In the genomic region with DNA sequence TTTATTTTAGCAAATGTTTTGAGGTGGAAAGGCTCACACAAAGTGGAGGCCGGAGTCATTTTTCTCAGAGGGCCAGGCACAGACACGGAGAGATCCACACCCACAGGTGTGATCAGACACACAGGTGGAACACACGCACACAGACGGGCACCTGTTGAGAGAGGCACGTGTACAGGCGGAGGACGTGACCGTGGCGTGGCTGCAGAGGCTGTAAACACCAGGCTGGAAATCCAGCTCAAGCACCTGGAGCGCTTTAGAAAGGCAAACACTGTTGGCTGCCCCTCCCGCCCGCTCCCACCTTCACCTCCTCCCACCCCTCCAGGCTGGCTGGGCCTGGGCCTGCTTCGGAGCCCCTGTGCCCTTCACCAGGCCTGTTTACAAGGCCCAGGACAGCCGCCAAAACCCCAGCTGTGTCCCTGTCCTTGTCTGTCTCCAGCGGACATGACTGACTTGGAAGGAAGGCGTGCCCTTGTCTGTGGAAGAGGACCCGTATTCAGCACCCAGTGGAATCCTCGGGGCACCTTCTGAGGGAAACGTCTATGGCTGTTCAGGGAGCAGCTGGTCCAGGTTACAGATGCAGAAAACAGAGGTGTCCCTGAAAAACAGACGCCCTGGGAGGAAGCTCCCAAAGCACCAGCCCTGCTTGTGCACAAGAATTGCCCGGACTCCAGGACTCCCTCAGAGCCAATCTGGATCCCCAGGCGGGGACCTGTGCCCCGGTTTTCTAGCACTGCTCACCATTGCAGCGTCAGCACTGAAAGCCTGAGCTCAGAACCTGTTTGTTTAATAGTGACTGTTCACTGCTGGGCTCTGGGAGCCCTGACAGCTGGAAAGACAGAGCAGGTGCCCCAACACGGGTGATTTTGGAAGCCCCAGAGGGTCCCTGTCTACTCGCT, we compare ENCODE assay signal across 1 cellular context.
A peak's percentile ranks its signal among the peaks of the same experiment; 100 is the strongest.
TF ChIP-seq lines count a peak whose summit lies in the region.

No MANE protein-coding gene starts in this region.

TF ChIP-seq in HepG2, 621 proteins besides CTCF, POLR2A, EP300 and RAD21 (continued from another document and continues in another):
- TF ChIP-seq TMF1 (CRISPR knock-in tag; IDR thresholded peaks at IDR 0.05; ENCODE audit: low read depth) (no peak), ZNF570 (CRISPR knock-in tag; IDR thresholded peaks at IDR 0.05; ENCODE audit: borderline replicate concordance) (no peak), PRMT3 (CRISPR knock-in tag; IDR thresholded peaks at IDR 0.05; ENCODE audit: borderline replicate concordance, low read depth) (no peak), MYC (CRISPR knock-in tag; IDR thresholded peaks at IDR 0.05; ENCODE audit: borderline replicate concordance) (peak; percentile 78), ZNF484 (CRISPR knock-in tag; IDR thresholded peaks at IDR 0.05; ENCODE audit: borderline replicate concordance, low read depth) (0 out of 2 replicates have a peak, but pooled peaks have one; percentile 43), ZMYM2 (CRISPR knock-in tag; IDR thresholded peaks at IDR 0.05) (no peak), SCMH1 (CRISPR knock-in tag; IDR thresholded peaks at IDR 0.05; ENCODE audit: borderline replicate concordance) (no peak), SNAI1 (CRISPR knock-in tag; IDR thresholded peaks at IDR 0.05; ENCODE audit: borderline replicate concordance) (peak; percentile 6; the same call in 1 of the 2 replicates), ZNF891 (CRISPR knock-in tag; IDR thresholded peaks at IDR 0.05) (no peak), ZNF556 (CRISPR knock-in tag; IDR thresholded peaks at IDR 0.05; ENCODE audit: borderline replicate concordance) (0 out of 2 replicates have a peak, but pooled peaks have one; percentile 11), ZNF44 (CRISPR knock-in tag; IDR thresholded peaks at IDR 0.05) (no peak; the same call in 1 of the 2 replicates), KLF9 (CRISPR knock-in tag; IDR thresholded peaks at IDR 0.05; ENCODE audit: low read depth) (no peak), SALL1 (CRISPR knock-in tag; IDR thresholded peaks at IDR 0.05) (peak; percentile 71), ZNF3 (CRISPR knock-in tag; IDR thresholded peaks at IDR 0.05) (no peak), MED13 (CRISPR knock-in tag; IDR thresholded peaks at IDR 0.05) (no peak; the same call in 1 of the 2 replicates), CAMTA2 (CRISPR knock-in tag; IDR thresholded peaks at IDR 0.05; ENCODE audit: borderline replicate concordance) (no peak), ZMYM3 (CRISPR knock-in tag; IDR thresholded peaks at IDR 0.05) (peak; percentile 68), SMC3 (IDR thresholded peaks at IDR 0.05; ENCODE audit: low read length) (no peak), ZBTB7A (CRISPR knock-in tag; IDR thresholded peaks at IDR 0.05) (no peak; the same call in 1 of the 2 replicates), ZNF780A (CRISPR knock-in tag; IDR thresholded peaks at IDR 0.05) (no peak), SMAD3 (CRISPR knock-in tag; IDR thresholded peaks at IDR 0.05) (no peak), MLLT10 (CRISPR knock-in tag; IDR thresholded peaks at IDR 0.05) (no peak), U2AF2 (IDR thresholded peaks at IDR 0.05; ENCODE audit: low read depth, low read length) (no peak), TBP (CRISPR knock-in tag; IDR thresholded peaks at IDR 0.05) (no peak; the same call in 1 of the 2 replicates), ZNF605 (CRISPR knock-in tag; IDR thresholded peaks at IDR 0.05) (peak; percentile 19; the same call in 1 of the 2 replicates), ZC3H13 (CRISPR knock-in tag; IDR thresholded peaks at IDR 0.05) (peak; percentile 58; the same call in 1 of the 2 replicates), NPAS2 (CRISPR knock-in tag; IDR thresholded peaks at IDR 0.05; ENCODE audit: borderline replicate concordance) (no peak), MEF2D (CRISPR knock-in tag; IDR thresholded peaks at IDR 0.05) (no peak)
- TF ChIP-seq, protein P1, sequence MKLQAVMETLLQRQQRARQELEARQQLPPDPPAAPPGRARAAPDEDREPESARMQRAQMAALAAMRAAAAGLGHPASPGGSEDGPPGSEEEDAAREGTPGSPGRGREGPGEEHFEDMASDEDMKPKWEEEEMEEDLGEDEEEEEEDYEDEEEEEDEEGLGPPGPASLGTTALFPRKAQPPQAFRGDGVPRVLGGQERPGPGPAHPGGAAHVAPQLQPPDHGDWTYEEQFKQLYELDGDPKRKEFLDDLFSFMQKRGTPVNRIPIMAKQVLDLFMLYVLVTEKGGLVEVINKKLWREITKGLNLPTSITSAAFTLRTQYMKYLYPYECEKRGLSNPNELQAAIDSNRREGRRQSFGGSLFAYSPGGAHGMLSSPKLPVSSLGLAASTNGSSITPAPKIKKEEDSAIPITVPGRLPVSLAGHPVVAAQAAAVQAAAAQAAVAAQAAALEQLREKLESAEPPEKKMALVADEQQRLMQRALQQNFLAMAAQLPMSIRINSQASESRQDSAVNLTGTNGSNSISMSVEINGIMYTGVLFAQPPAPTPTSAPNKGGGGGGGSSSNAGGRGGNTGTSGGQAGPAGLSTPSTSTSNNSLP (IDR thresholded peaks at IDR 0.05; ENCODE audit: low read depth, low read length), result no peak
- TF ChIP-seq, protein P2, sequence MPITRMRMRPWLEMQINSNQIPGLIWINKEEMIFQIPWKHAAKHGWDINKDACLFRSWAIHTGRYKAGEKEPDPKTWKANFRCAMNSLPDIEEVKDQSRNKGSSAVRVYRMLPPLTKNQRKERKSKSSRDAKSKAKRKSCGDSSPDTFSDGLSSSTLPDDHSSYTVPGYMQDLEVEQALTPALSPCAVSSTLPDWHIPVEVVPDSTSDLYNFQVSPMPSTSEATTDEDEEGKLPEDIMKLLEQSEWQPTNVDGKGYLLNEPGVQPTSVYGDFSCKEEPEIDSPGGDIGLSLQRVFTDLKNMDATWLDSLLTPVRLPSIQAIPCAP (CRISPR knock-in tag; IDR thresholded peaks at IDR 0.05; ENCODE audit: low read depth), result no peak
- TF ChIP-seq, protein P3, sequence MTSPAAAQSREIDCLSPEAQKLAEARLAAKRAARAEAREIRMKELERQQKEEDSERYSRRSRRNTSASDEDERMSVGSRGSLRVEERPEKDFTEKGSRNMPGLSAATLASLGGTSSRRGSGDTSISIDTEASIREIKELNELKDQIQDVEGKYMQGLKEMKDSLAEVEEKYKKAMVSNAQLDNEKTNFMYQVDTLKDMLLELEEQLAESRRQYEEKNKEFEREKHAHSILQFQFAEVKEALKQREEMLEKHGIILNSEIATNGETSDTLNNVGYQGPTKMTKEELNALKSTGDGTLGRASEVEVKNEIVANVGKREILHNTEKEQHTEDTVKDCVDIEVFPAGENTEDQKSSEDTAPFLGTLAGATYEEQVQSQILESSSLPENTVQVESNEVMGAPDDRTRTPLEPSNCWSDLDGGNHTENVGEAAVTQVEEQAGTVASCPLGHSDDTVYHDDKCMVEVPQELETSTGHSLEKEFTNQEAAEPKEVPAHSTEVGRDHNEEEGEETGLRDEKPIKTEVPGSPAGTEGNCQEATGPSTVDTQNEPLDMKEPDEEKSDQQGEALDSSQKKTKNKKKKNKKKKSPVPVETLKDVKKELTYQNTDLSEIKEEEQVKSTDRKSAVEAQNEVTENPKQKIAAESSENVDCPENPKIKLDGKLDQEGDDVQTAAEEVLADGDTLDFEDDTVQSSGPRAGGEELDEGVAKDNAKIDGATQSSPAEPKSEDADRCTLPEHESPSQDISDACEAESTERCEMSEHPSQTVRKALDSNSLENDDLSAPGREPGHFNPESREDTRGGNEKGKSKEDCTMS (CRISPR knock-in tag; conservative IDR thresholded peaks at IDR 0.05), result no peak
- TF ChIP-seq, protein P4, sequence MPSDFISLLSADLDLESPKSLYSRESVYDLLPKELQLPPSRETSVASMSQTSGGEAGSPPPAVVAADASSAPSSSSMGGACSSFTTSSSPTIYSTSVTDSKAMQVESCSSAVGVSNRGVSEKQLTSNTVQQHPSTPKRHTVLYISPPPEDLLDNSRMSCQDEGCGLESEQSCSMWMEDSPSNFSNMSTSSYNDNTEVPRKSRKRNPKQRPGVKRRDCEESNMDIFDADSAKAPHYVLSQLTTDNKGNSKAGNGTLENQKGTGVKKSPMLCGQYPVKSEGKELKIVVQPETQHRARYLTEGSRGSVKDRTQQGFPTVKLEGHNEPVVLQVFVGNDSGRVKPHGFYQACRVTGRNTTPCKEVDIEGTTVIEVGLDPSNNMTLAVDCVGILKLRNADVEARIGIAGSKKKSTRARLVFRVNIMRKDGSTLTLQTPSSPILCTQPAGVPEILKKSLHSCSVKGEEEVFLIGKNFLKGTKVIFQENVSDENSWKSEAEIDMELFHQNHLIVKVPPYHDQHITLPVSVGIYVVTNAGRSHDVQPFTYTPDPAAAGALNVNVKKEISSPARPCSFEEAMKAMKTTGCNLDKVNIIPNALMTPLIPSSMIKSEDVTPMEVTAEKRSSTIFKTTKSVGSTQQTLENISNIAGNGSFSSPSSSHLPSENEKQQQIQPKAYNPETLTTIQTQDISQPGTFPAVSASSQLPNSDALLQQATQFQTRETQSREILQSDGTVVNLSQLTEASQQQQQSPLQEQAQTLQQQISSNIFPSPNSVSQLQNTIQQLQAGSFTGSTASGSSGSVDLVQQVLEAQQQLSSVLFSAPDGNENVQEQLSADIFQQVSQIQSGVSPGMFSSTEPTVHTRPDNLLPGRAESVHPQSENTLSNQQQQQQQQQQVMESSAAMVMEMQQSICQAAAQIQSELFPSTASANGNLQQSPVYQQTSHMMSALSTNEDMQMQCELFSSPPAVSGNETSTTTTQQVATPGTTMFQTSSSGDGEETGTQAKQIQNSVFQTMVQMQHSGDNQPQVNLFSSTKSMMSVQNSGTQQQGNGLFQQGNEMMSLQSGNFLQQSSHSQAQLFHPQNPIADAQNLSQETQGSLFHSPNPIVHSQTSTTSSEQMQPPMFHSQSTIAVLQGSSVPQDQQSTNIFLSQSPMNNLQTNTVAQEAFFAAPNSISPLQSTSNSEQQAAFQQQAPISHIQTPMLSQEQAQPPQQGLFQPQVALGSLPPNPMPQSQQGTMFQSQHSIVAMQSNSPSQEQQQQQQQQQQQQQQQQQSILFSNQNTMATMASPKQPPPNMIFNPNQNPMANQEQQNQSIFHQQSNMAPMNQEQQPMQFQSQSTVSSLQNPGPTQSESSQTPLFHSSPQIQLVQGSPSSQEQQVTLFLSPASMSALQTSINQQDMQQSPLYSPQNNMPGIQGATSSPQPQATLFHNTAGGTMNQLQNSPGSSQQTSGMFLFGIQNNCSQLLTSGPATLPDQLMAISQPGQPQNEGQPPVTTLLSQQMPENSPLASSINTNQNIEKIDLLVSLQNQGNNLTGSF (CRISPR knock-in tag; IDR thresholded peaks at IDR 0.05), result no peak
- TF ChIP-seq, protein P5, sequence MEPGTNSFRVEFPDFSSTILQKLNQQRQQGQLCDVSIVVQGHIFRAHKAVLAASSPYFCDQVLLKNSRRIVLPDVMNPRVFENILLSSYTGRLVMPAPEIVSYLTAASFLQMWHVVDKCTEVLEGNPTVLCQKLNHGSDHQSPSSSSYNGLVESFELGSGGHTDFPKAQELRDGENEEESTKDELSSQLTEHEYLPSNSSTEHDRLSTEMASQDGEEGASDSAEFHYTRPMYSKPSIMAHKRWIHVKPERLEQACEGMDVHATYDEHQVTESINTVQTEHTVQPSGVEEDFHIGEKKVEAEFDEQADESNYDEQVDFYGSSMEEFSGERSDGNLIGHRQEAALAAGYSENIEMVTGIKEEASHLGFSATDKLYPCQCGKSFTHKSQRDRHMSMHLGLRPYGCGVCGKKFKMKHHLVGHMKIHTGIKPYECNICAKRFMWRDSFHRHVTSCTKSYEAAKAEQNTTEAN (CRISPR knock-in tag; conservative IDR thresholded peaks at IDR 0.05), result peak; percentile 82
- TF ChIP-seq, protein P6, sequence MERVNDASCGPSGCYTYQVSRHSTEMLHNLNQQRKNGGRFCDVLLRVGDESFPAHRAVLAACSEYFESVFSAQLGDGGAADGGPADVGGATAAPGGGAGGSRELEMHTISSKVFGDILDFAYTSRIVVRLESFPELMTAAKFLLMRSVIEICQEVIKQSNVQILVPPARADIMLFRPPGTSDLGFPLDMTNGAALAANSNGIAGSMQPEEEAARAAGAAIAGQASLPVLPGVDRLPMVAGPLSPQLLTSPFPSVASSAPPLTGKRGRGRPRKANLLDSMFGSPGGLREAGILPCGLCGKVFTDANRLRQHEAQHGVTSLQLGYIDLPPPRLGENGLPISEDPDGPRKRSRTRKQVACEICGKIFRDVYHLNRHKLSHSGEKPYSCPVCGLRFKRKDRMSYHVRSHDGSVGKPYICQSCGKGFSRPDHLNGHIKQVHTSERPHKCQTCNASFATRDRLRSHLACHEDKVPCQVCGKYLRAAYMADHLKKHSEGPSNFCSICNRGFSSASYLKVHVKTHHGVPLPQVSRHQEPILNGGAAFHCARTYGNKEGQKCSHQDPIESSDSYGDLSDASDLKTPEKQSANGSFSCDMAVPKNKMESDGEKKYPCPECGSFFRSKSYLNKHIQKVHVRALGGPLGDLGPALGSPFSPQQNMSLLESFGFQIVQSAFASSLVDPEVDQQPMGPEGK (CRISPR knock-in tag; IDR thresholded peaks at IDR 0.05), result peak; percentile 61; the same call in 1 of the 2 replicates
- TF ChIP-seq, protein P7, sequence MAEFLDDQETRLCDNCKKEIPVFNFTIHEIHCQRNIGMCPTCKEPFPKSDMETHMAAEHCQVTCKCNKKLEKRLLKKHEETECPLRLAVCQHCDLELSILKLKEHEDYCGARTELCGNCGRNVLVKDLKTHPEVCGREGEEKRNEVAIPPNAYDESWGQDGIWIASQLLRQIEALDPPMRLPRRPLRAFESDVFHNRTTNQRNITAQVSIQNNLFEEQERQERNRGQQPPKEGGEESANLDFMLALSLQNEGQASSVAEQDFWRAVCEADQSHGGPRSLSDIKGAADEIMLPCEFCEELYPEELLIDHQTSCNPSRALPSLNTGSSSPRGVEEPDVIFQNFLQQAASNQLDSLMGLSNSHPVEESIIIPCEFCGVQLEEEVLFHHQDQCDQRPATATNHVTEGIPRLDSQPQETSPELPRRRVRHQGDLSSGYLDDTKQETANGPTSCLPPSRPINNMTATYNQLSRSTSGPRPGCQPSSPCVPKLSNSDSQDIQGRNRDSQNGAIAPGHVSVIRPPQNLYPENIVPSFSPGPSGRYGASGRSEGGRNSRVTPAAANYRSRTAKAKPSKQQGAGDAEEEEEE (CRISPR knock-in tag; IDR thresholded peaks at IDR 0.05; ENCODE audit: borderline replicate concordance), result no peak; the same call in 1 of the 2 replicates
- TF ChIP-seq, protein P8, sequence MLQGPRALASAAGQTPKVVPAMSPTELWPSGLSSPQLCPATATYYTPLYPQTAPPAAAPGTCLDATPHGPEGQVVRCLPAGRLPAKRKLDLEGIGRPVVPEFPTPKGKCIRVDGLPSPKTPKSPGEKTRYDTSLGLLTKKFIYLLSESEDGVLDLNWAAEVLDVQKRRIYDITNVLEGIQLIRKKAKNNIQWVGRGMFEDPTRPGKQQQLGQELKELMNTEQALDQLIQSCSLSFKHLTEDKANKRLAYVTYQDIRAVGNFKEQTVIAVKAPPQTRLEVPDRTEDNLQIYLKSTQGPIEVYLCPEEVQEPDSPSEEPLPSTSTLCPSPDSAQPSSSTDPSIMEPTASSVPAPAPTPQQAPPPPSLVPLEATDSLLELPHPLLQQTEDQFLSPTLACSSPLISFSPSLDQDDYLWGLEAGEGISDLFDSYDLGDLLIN (CRISPR knock-in tag; IDR thresholded peaks at IDR 0.05; ENCODE audit: borderline replicate concordance), result no peak
- TF ChIP-seq, protein P9, sequence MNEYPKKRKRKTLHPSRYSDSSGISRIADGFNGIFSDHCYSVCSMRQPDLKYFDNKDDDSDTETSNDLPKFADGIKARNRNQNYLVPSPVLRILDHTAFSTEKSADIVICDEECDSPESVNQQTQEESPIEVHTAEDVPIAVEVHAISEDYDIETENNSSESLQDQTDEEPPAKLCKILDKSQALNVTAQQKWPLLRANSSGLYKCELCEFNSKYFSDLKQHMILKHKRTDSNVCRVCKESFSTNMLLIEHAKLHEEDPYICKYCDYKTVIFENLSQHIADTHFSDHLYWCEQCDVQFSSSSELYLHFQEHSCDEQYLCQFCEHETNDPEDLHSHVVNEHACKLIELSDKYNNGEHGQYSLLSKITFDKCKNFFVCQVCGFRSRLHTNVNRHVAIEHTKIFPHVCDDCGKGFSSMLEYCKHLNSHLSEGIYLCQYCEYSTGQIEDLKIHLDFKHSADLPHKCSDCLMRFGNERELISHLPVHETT (CRISPR knock-in tag; conservative IDR thresholded peaks at IDR 0.05), result no peak
